Comparison of ENCODE assay signal across 1 cellular context in genomic region chr10:80454526-80455460, GRCh38.
TF ChIP-seq lines count a peak whose summit lies in the region.

No MANE protein-coding gene starts in this region.

TF ChIP-seq in HEK293, 187 proteins besides CTCF, POLR2A, EP300 and RAD21 (continued from another document):
- TF ChIP-seq ZNF548 (tag by site-specific recombination; IDR thresholded peaks at IDR 0.05) (no peak), ZNF341 (tag by site-specific recombination; IDR thresholded peaks at IDR 0.05; ENCODE audit: low read depth) (peak; percentile 50), ZNF146 (tag by site-specific recombination; IDR thresholded peaks at IDR 0.05) (no peak), ZNF660 (tag by site-specific recombination; IDR thresholded peaks at IDR 0.05) (peak; percentile 47), GLIS1 (tag by site-specific recombination; IDR thresholded peaks at IDR 0.05) (peak; percentile 99), ZIC2 (tag by site-specific recombination; IDR thresholded peaks at IDR 0.05) (peak; percentile 74), ZNF335 (tag by site-specific recombination; conservative IDR thresholded peaks at IDR 0.05) (peak; percentile 46), GLIS2 (tag by site-specific recombination; IDR thresholded peaks at IDR 0.05) (peak; percentile 60), PATZ1 (tag by site-specific recombination; IDR thresholded peaks at IDR 0.05) (peak; percentile 48; the same call in 1 of the 2 replicates), ZFP69B (tag by site-specific recombination; IDR thresholded peaks at IDR 0.05) (peak; percentile 44; the same call in 1 of the 2 replicates), EGR2 (tag by site-specific recombination; IDR thresholded peaks at IDR 0.05; ENCODE audit: low read depth) (peak; percentile 80), ZBTB8A (tag by site-specific recombination; IDR thresholded peaks at IDR 0.05) (peak; percentile 43), ZNF37A (tag by site-specific recombination; IDR thresholded peaks at IDR 0.05) (no peak), ZNF423 (tag by site-specific recombination; IDR thresholded peaks at IDR 0.05) (0 out of 2 replicates have a peak, but pooled peaks have one; percentile 13)
- TF ChIP-seq, protein P1, sequence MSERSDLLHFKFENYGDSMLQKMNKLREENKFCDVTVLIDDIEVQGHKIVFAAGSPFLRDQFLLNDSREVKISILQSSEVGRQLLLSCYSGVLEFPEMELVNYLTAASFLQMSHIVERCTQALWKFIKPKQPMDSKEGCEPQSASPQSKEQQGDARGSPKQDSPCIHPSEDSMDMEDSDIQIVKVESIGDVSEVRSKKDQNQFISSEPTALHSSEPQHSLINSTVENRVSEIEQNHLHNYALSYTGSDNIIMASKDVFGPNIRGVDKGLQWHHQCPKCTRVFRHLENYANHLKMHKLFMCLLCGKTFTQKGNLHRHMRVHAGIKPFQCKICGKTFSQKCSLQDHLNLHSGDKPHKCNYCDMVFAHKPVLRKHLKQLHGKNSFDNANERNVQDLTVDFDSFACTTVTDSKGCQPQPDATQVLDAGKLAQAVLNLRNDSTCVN (tag by site-specific recombination; optimal IDR thresholded peaks at IDR 0.05), result peak; percentile 57
TF ChIP-seq in HEK293: peak in this region for 20.
